In genomic region chr4:113541933-113542332, GRCh38 we compare ENCODE assay signal across 18 cellular contexts.
DNase-seq lines count a peak whose midpoint lies in the region; ATAC-seq lines count a peak whose summit lies in the region.
"Had no signal": no experiment of that assay in that cellular context is flagged by ENCODE, and none has a peak within 500 bp of the region (broad histone marks: within the 10 kb centered on the region; RNA-seq: fewer than 3 reads in every experiment).

No MANE protein-coding gene starts in this region.

- no peaks in the 10 kb centered on the region for H3K9me3 Mint-ChIP-seq in activated T-cell treated with anti-CD3 and anti-CD28 coated beads, Interleukin-2, amount 50 U/mL, for 24 hours

- H3K27me3 ChIP-seq in SJCRH30 = no peaks in the 10 kb centered on the region
- H3K27me3 ChIP-seq: MG63 had no signal

- no peaks in the 10 kb centered on the region for H3K27me3 Mint-ChIP-seq in activated T-cell treated with anti-CD3 and anti-CD28 coated beads, Interleukin-2, amount 50 U/mL, for 24 hours

- no peak for DNase-seq in activated T-cell treated with anti-CD3 and anti-CD28 coated beads, Interleukin-2, amount 50 U/mL, for 24 hours
- no peak for DNase-seq in activated T-cell treated with anti-CD3 and anti-CD28 coated beads, Interleukin-2, amount 50 U/mL, for 48 hours
- peak; percentile 15 for DNase-seq in Ammon's horn (ENCODE audit: low spot score)
- DNase-seq in cerebellar cortex (ENCODE audit: low spot score) = peak; percentile 33
- peak; percentile 49 for DNase-seq in kidney tubule cell (ENCODE audit: low spot score)
- DNase-seq in SJCRH30 = no peak
- DNase-seq: H7, Karpas-422, MG63, NCI-H1105, NCI-H187 treated with DMSO at 0.1 percent for 48 hours, NCI-H345, NCI-H526 treated with DMSO at 0.1 percent for 48 hours, PC-3 had no signal

- H3K4me3 Mint-ChIP-seq in activated T-cell treated with anti-CD3 and anti-CD28 coated beads, Interleukin-2, amount 50 U/mL, for 24 hours = no peak overlapping the region

- ATAC-seq in HG02588 (IDR thresholded peaks at IDR 0.05; ENCODE audit: unreplicated experiment) (no peak), HG02759 (IDR thresholded peaks at IDR 0.05; ENCODE audit: unreplicated experiment) (no peak)
- ATAC-seq: PC-3 had no signal

- peaks cover 15% of the 10 kb centered on the region for H3K4me1 ChIP-seq in SJCRH30

- H3K4me3 ChIP-seq in SJCRH30 = no peak overlapping the region
- H3K4me3 ChIP-seq: MG63 had no signal

- H3K27ac ChIP-seq in SJCRH30 = no peak overlapping the region
- H3K27ac ChIP-seq: C4-2B, RWPE1 had no signal

- peaks cover 75% of the 10 kb centered on the region for H3K36me3 Mint-ChIP-seq in activated T-cell treated with anti-CD3 and anti-CD28 coated beads, Interleukin-2, amount 50 U/mL, for 24 hours (ENCODE audit: low read depth)

- H3K9me3 ChIP-seq in SJCRH30 (replicated peaks) = no peaks in the 10 kb centered on the region
- H3K9me3 ChIP-seq: MG63 had no signal

- no peaks in the 10 kb centered on the region for H3K36me3 ChIP-seq in SJCRH30
- H3K36me3 ChIP-seq: MG63 had no signal

- peaks cover 53% of the 10 kb centered on the region for H3K4me1 Mint-ChIP-seq in activated T-cell treated with anti-CD3 and anti-CD28 coated beads, Interleukin-2, amount 50 U/mL, for 24 hours (ENCODE audit: low read depth)

- peak overlapping the region; percentile 14 for H3K27ac Mint-ChIP-seq in activated T-cell treated with anti-CD3 and anti-CD28 coated beads, Interleukin-2, amount 50 U/mL, for 24 hours

Comparison
In these comparisons a context has a peak if more than half of its experiments do, and no peak if none do; other contexts are left out.
1. DNase-seq: peak in Ammon's horn (single experiment), cerebellar cortex (single experiment) and kidney tubule cell (single experiment); none in activated T-cell treated with anti-CD3 and anti-CD28 coated beads, Interleukin-2, amount 50 U/mL, for 24 hours (single experiment), activated T-cell treated with anti-CD3 and anti-CD28 coated beads, Interleukin-2, amount 50 U/mL, for 48 hours (0 of 2) and SJCRH30 (0 of 2).